ENCODE assay signal across 40 cellular contexts in genomic region chr6:21083708-21084107, GRCh38.
"Had no signal": no experiment of that assay in that cellular context is flagged by ENCODE, and none has a peak within 500 bp of the region (broad histone marks: within the 10 kb centered on the region; RNA-seq: fewer than 3 reads in every experiment).

No MANE protein-coding gene starts in this region.

- FAIRE-seq: astrocyte, bronchial epithelial cell had no signal

- ATAC-seq: activated naive CD4-positive, alpha-beta T cell treated with anti-CD3 and anti-CD28 coated beads, Interleukin-2, amount 50 U/mL, for 72 hours; activated naive CD8-positive, alpha-beta T cell treated with anti-CD3 and anti-CD28 coated beads, Interleukin-2, amount 50 U/mL, for 24 hours; activated T-cell treated with anti-CD3 and anti-CD28 coated beads, Interleukin-2, amount 50 U/mL, for 4 hours; activated T-cell treated with anti-CD3 and anti-CD28 coated beads, Interleukin-2, amount 50 U/mL, for 72 hours; activated T-helper 17 cell treated with anti-CD3 and anti-CD28 coated beads, Interleukin-2, amount 50 U/mL, for 72 hours; body of pancreas had no signal

- DNase-seq: activated effector memory CD4-positive, alpha-beta T cell treated with anti-CD3 and anti-CD28 coated beads, Interleukin-2, amount 50 U/mL, for 16 hours; activated effector memory CD4-positive, alpha-beta T cell treated with Interleukin-2 at 50 U/mL for 16 hours; activated gamma-delta T cell; activated gamma-delta T cell treated with Interleukin-2 at 50 U/mL for 16 hours; activated naive CD4-positive, alpha-beta T cell; activated naive CD4-positive, alpha-beta T cell treated with anti-CD3 and anti-CD28 coated beads for 36 hours; activated naive CD4-positive, alpha-beta T cell treated with anti-CD3 and anti-CD28 coated beads, Interleukin-2, amount 10 ng/mL, durations not matched to agents 7 days and 5 days; activated naive CD4-positive, alpha-beta T cell treated with anti-CD3 and anti-CD28 coated beads, Interleukin-2, amount 50 U/mL, for 16 hours; activated naive CD4-positive, alpha-beta T cell treated with Interleukin-2 at 50 U/mL for 16 hours; activated naive CD8-positive, alpha-beta T cell treated with anti-CD3 and anti-CD28 coated beads for 36 hours; activated naive CD8-positive, alpha-beta T cell treated with anti-CD3 and anti-CD28 coated beads, Interleukin-2, amount 10 ng/mL, durations not matched to agents 7 days and 5 days; activated naive CD8-positive, alpha-beta T cell treated with anti-CD3 and anti-CD28 coated beads, Interleukin-2, amount 50 U/mL, for 24 hours; activated T-cell treated with anti-CD3 and anti-CD28 coated beads, Interleukin-2, amount 50 U/mL, for 1 hour; activated T-cell treated with anti-CD3 and anti-CD28 coated beads, Interleukin-2, amount 50 U/mL, for 24 hours; activated T-cell treated with anti-CD3 and anti-CD28 coated beads, Interleukin-2, amount 50 U/mL, for 4 hours; activated T-cell treated with anti-CD3 and anti-CD28 coated beads, Interleukin-2, amount 50 U/mL, for 48 hours; activated T-cell treated with anti-CD3 and anti-CD28 coated beads, Interleukin-2, amount 50 U/mL, for 72 hours; adrenal gland; amniotic stem cell; amygdala; anterior cingulate cortex; aorta; body of pancreas; brain microvascular endothelial cell; caudate nucleus; central memory CD4-positive, alpha-beta T cell; cerebellar nuclear complex had no signal

- H3K27me3 ChIP-seq: adrenal gland, ascending aorta, body of pancreas, brain microvascular endothelial cell, breast epithelium, cardiac muscle cell had no signal

- H3K27ac ChIP-seq: adrenal gland, ascending aorta, body of pancreas, brain microvascular endothelial cell, breast epithelium, cardiac muscle cell had no signal

- H3K4me1 Mint-ChIP-seq: activated naive CD4-positive, alpha-beta T cell treated with anti-CD3 and anti-CD28 coated beads, Interleukin-2, amount 10 ng/mL, durations not matched to agents 7 days and 5 days; activated naive CD4-positive, alpha-beta T cell treated with anti-CD3 and anti-CD28 coated beads, Interleukin-2, amount 50 U/mL, for 24 hours; activated naive CD8-positive, alpha-beta T cell treated with anti-CD3 and anti-CD28 coated beads for 36 hours; activated naive CD8-positive, alpha-beta T cell treated with anti-CD3 and anti-CD28 coated beads, Interleukin-2, amount 10 ng/mL, durations not matched to agents 7 days and 5 days; activated naive CD8-positive, alpha-beta T cell treated with anti-CD3 and anti-CD28 coated beads, Interleukin-2, amount 50 U/mL, for 24 hours; activated T-helper 17 cell treated with anti-CD3 and anti-CD28 coated beads, Interleukin-2, amount 50 U/mL, for 72 hours; central memory CD8-positive, alpha-beta T cell had no signal

- H3K4me3 Mint-ChIP-seq: activated naive CD4-positive, alpha-beta T cell treated with anti-CD3 and anti-CD28 coated beads for 36 hours; activated naive CD4-positive, alpha-beta T cell treated with anti-CD3 and anti-CD28 coated beads, Interleukin-2, amount 10 ng/mL, durations not matched to agents 7 days and 5 days; activated naive CD4-positive, alpha-beta T cell treated with anti-CD3 and anti-CD28 coated beads, Interleukin-2, amount 50 U/mL, for 24 hours; activated naive CD8-positive, alpha-beta T cell; activated naive CD8-positive, alpha-beta T cell treated with anti-CD3 and anti-CD28 coated beads for 36 hours; activated naive CD8-positive, alpha-beta T cell treated with anti-CD3 and anti-CD28 coated beads, Interleukin-2, amount 10 ng/mL, durations not matched to agents 7 days and 5 days; activated naive CD8-positive, alpha-beta T cell treated with anti-CD3 and anti-CD28 coated beads, Interleukin-2, amount 50 U/mL, for 24 hours; activated T-cell treated with anti-CD3 and anti-CD28 coated beads, Interleukin-2, amount 50 U/mL, for 24 hours; activated T-cell treated with anti-CD3 and anti-CD28 coated beads, Interleukin-2, amount 50 U/mL, for 4 hours; activated T-cell treated with anti-CD3 and anti-CD28 coated beads, Interleukin-2, amount 50 U/mL, for 72 hours; activated T-helper 1 cell treated with anti-CD3 and anti-CD28 coated beads, Interleukin-12 subunit alpha, Interleukin-12 subunit beta, Interleukin-2, Interleukin-4 antibody, amounts not matched to agents 30 ng/mL and 10 ng/mL and 1 ng/mL, durations not matched to agents 14 hours and 24 hours and 36 hours; activated T-helper 17 cell treated with anti-CD3 and anti-CD28 coated beads, Interleukin-2, amount 50 U/mL, for 72 hours; brain; central memory CD8-positive, alpha-beta T cell had no signal

- H3K4me3 ChIP-seq: adrenal gland, ascending aorta, body of pancreas, breast epithelium, cardiac muscle cell had no signal

- H3K36me3 ChIP-seq: adrenal gland, brain microvascular endothelial cell, breast epithelium, cardiac muscle cell had no signal

- H3K9me3 ChIP-seq: adrenal gland, ascending aorta, body of pancreas, breast epithelium had no signal

- H3K27ac Mint-ChIP-seq: activated naive CD4-positive, alpha-beta T cell treated with anti-CD3 and anti-CD28 coated beads for 36 hours; activated naive CD4-positive, alpha-beta T cell treated with anti-CD3 and anti-CD28 coated beads, Interleukin-2, amount 10 ng/mL, durations not matched to agents 7 days and 5 days; activated naive CD4-positive, alpha-beta T cell treated with anti-CD3 and anti-CD28 coated beads, Interleukin-2, amount 50 U/mL, for 24 hours; activated naive CD4-positive, alpha-beta T cell treated with anti-CD3 and anti-CD28 coated beads, Interleukin-2, amount 50 U/mL, for 72 hours; activated naive CD8-positive, alpha-beta T cell; activated naive CD8-positive, alpha-beta T cell treated with anti-CD3 and anti-CD28 coated beads for 36 hours; activated naive CD8-positive, alpha-beta T cell treated with anti-CD3 and anti-CD28 coated beads, Interleukin-2, amount 10 ng/mL, durations not matched to agents 7 days and 5 days; activated naive CD8-positive, alpha-beta T cell treated with anti-CD3 and anti-CD28 coated beads, Interleukin-2, amount 50 U/mL, for 24 hours; activated T-cell treated with anti-CD3 and anti-CD28 coated beads, Interleukin-2, amount 50 U/mL, for 24 hours; activated T-cell treated with anti-CD3 and anti-CD28 coated beads, Interleukin-2, amount 50 U/mL, for 72 hours; activated T-helper 1 cell treated with anti-CD3 and anti-CD28 coated beads, Interleukin-12 subunit alpha, Interleukin-12 subunit beta, Interleukin-2, Interleukin-4 antibody, amounts not matched to agents 30 ng/mL and 10 ng/mL and 1 ng/mL, durations not matched to agents 14 hours and 24 hours and 36 hours; activated T-helper 17 cell treated with anti-CD3 and anti-CD28 coated beads, Interleukin-2, amount 50 U/mL, for 72 hours; activated T-helper 2 cell treated with anti-CD3 and anti-CD28 coated beads, Interferon-gamma antibody, Interleukin-2, Interleukin-4, amounts not matched to agents 10 μg/mL and 5 μg/mL and 100 μg/mL, durations not matched to agents 14 hours and 24 hours and 36 hours; brain had no signal

- H3K4me1 ChIP-seq: adrenal gland, ascending aorta, breast epithelium had no signal

- H3K9me3 Mint-ChIP-seq: activated naive CD4-positive, alpha-beta T cell treated with anti-CD3 and anti-CD28 coated beads for 36 hours; activated naive CD4-positive, alpha-beta T cell treated with anti-CD3 and anti-CD28 coated beads, Interleukin-2, amount 50 U/mL, for 24 hours; activated naive CD8-positive, alpha-beta T cell treated with anti-CD3 and anti-CD28 coated beads for 36 hours; activated naive CD8-positive, alpha-beta T cell treated with anti-CD3 and anti-CD28 coated beads, Interleukin-2, amount 50 U/mL, for 24 hours; activated T-cell treated with anti-CD3 and anti-CD28 coated beads, Interleukin-2, amount 50 U/mL, for 24 hours; activated T-cell treated with anti-CD3 and anti-CD28 coated beads, Interleukin-2, amount 50 U/mL, for 4 hours; central memory CD8-positive, alpha-beta T cell had no signal
